ENCODE assay signal across 13 cellular contexts in the genomic region with DNA sequence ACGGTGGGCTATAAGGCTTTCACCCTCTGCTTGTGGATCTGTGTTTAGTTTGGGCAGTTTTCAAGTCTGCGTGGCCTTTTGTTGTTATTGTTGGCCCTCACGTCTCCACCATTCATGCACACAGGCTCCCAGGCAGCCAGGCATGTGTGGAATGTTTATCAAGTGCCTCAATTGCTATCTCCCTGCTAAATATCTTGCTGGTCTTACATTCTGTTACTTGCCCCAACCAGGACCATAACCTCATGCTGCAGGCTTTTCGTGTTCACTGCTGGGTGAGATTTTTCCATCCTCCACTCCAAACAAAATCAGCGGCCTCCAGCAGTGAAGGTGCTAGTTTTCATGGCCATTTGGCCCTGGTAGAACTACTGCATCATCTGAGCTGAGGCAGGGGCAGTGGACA.
DNase-seq lines count a peak whose midpoint lies in the region; ATAC-seq, FAIRE-seq and TF ChIP-seq lines count a peak whose summit lies in the region.
"Had no signal": no experiment of that assay in that cellular context is flagged by ENCODE, and none has a peak within 500 bp of the region (broad histone marks: within the 10 kb centered on the region; RNA-seq: fewer than 3 reads in every experiment).

No MANE protein-coding gene starts in this region.

- TF ChIP-seq EP300 in GM12878 (IDR thresholded peaks at IDR 0.05; ENCODE audit: borderline replicate concordance in 1 of 2, control insufficient read depth in 1 of 2, low read depth in 2 of 2, low read length in 2 of 2) = no peak

- H3K9ac ChIP-seq in GM12878 (ENCODE audit: control insufficient read depth, insufficient read depth, low read length) = no peak overlapping the region

- TF ChIP-seq RAD21 in GM12878 (IDR thresholded peaks at IDR 0.05; ENCODE audit: insufficient read depth, low read depth, low read length) = no peak

- DNase-seq in H7 (peak; percentile 2), GM12878 (ENCODE audit: low read depth, low spot score) (no peak), hepatocyte (ENCODE audit: low spot score) (no peak), osteoblast (ENCODE audit: insufficient read length, low spot score, missing footprints) (no peak), NCI-H1048 (lab: John Stamatoyannopoulos, UW) (no peak), NCI-H2196 (lab: John Stamatoyannopoulos, UW; ENCODE audit: unreplicated experiment) (no peak), AG08395 (ENCODE audit: low spot score) (no peak)
- no peak for DNase-seq in stimulated activated naive B cell treated with anti-CD40 and anti-IgM and Interleukin-4, amounts not matched to agents 10 μg/mL and 1 μg/mL and 100 μg/mL, for 72 hours
- DNase-seq: activated CD8-positive, alpha-beta T cell treated with anti-CD3 and anti-CD28 coated beads, Interleukin-2, amount 10 ng/mL, durations not matched to agents 7 days and 5 days; AML-193; effector CD4-positive, alpha-beta T cell; T-helper 2 cell had no signal

- H2AFZ ChIP-seq in GM12878 (ENCODE audit: control insufficient read depth, low read depth, low read length) (peak overlapping the region; percentile 77), hepatocyte (peak overlapping the region; percentile 31), osteoblast (ENCODE audit: low read length) (no peak overlapping the region)

- H3K27me3 ChIP-seq in H7 (ENCODE audit: control insufficient read depth, insufficient read depth, low read length) = no peaks in the 10 kb centered on the region
- H3K27me3 ChIP-seq in GM12878 (replicated peaks in 1 of 2; ENCODE audit: control insufficient read depth in 2 of 2, insufficient read depth in 2 of 2, low read length in 1 of 2) = no peaks in the 10 kb centered on the region
- H3K27me3 ChIP-seq in hepatocyte = no peaks in the 10 kb centered on the region
- no peaks in the 10 kb centered on the region for H3K27me3 ChIP-seq in osteoblast (ENCODE audit: insufficient read depth, low read length)

- no peaks in the 10 kb centered on the region; the same call in 1 of the 3 replicates for H3K9me3 ChIP-seq in GM12878 (replicated peaks; ENCODE audit: control insufficient read depth, insufficient read depth, low read length)
- no peaks in the 10 kb centered on the region for H3K9me3 ChIP-seq in hepatocyte (ENCODE audit: low read depth)
- H3K9me3 ChIP-seq in osteoblast (ENCODE audit: low read depth, low read length) = no peaks in the 10 kb centered on the region

- H3K4me3 Mint-ChIP-seq in stimulated activated naive B cell treated with anti-CD40 and anti-IgM and Interleukin-4, amounts not matched to agents 10 μg/mL and 1 μg/mL and 100 μg/mL, for 72 hours = no peak overlapping the region
- H3K4me3 Mint-ChIP-seq: activated CD8-positive, alpha-beta T cell treated with anti-CD3 and anti-CD28 coated beads, Interleukin-2, amount 10 ng/mL, durations not matched to agents 7 days and 5 days; activated naive CD4-positive, alpha-beta T cell treated with anti-CD3 and anti-CD28 coated beads, Interleukin-2, amount 50 U/mL, for 24 hours had no signal

- H3K9me2 ChIP-seq in hepatocyte (replicated peaks; ENCODE audit: insufficient read depth) = no peaks in the 10 kb centered on the region

- TF ChIP-seq POLR2A in GM12878 (IDR thresholded peaks at IDR 0.05; ENCODE audit: low read depth, low read length) = no peak

- under 1% methylated on average over 5 of the region's 5 CpGs for WGBS in GM12878 (ENCODE audit: insufficient coverage, insufficient replicate concordance, low lambda C conversion rate, missing lambda C conversion rate)
- 21% methylated on average over 5 of the region's 5 CpGs for WGBS in hepatocyte (ENCODE audit: low lambda C conversion rate, missing lambda C conversion rate)

- no peak for FAIRE-seq in GM12878 (lab: Jason Lieb, UNC)

- H3K79me2 ChIP-seq in GM12878 (ENCODE audit: control insufficient read depth, insufficient read depth, low read length) (no peaks in the 10 kb centered on the region), hepatocyte (no peaks in the 10 kb centered on the region), osteoblast (ENCODE audit: insufficient read depth, low read length) (no peaks in the 10 kb centered on the region)

- no peaks in the 10 kb centered on the region for H3K4me1 Mint-ChIP-seq in stimulated activated naive B cell treated with anti-CD40 and anti-IgM and Interleukin-4, amounts not matched to agents 10 μg/mL and 1 μg/mL and 100 μg/mL, for 72 hours
- H3K4me1 Mint-ChIP-seq: activated naive CD4-positive, alpha-beta T cell treated with anti-CD3 and anti-CD28 coated beads, Interleukin-2, amount 50 U/mL, for 24 hours had no signal

- in situ Hi-C loops in GM12878 (cut with MboI) = no loop called here

- TF ChIP-seq CTCF in GM12878 (IDR thresholded peaks at IDR 0.05 in 2 of 3, conservative IDR thresholded peaks at IDR 0.05 in 1 of 3; ENCODE audit: control insufficient read depth in 2 of 3, extremely low read depth in 1 of 3, insufficient read depth in 1 of 3, low read depth in 3 of 3, low read length in 3 of 3) (no peak), hepatocyte (IDR thresholded peaks at IDR 0.05; ENCODE audit: poor library complexity) (no peak), osteoblast (IDR thresholded peaks at IDR 0.05; ENCODE audit: extremely low read depth, low read depth, low read length) (no peak)

- H4K20me1 ChIP-seq in GM12878 (ENCODE audit: control insufficient read depth, insufficient read depth) (no peaks in the 10 kb centered on the region), hepatocyte (ENCODE audit: insufficient read depth, poor library complexity, severe bottlenecking) (no peaks in the 10 kb centered on the region), osteoblast (ENCODE audit: insufficient read depth, low read length) (no peaks in the 10 kb centered on the region)

- POLR2A ChIA-PET in GM12878 (lab: Charles Lee) = no interaction called here

- H3K4me3 ChIP-seq in H7 (ENCODE audit: insufficient read depth, low read depth, low read length) = no peak overlapping the region
- H3K4me3 ChIP-seq in GM12878 = no peak overlapping the region
- no peak overlapping the region for H3K4me3 ChIP-seq in hepatocyte
- H3K4me3 ChIP-seq in osteoblast (ENCODE audit: insufficient read depth, low read length) = no peak overlapping the region

- intact Hi-C loops in GM12878 (cut with micrococcal nuclease; ENCODE audit: unreplicated experiment) = no loop called here

- H3K36me3 ChIP-seq in H7 (replicated peaks; ENCODE audit: control insufficient read depth, insufficient read depth, low read length) (no peaks in the 10 kb centered on the region), GM12878 (ENCODE audit: control insufficient read depth in 2 of 2, insufficient read depth in 2 of 2, low read length in 1 of 2) (no peaks in the 10 kb centered on the region), hepatocyte (replicated peaks; ENCODE audit: insufficient read depth, low read depth) (no peaks in the 10 kb centered on the region), osteoblast (ENCODE audit: insufficient read depth, low read length) (no peaks in the 10 kb centered on the region)

- CTCF ChIA-PET in GM12878 (lab: Yijun Ruan, JAX) = no interaction called here

- H3K27me3 Mint-ChIP-seq in stimulated activated naive B cell treated with anti-CD40 and anti-IgM and Interleukin-4, amounts not matched to agents 10 μg/mL and 1 μg/mL and 100 μg/mL, for 72 hours = no peaks in the 10 kb centered on the region
- H3K27me3 Mint-ChIP-seq: activated naive CD4-positive, alpha-beta T cell treated with anti-CD3 and anti-CD28 coated beads, Interleukin-2, amount 50 U/mL, for 24 hours had no signal

- H3K4me2 ChIP-seq in GM12878 (ENCODE audit: control insufficient read depth, insufficient read depth) (peak overlapping the region; percentile 13; the same call in 1 of the 2 replicates), hepatocyte (peak overlapping the region; percentile 31), osteoblast (ENCODE audit: insufficient read depth, low read length) (peak overlapping the region; percentile 43)

- no peak overlapping the region for H3K27ac Mint-ChIP-seq in stimulated activated naive B cell treated with anti-CD40 and anti-IgM and Interleukin-4, amounts not matched to agents 10 μg/mL and 1 μg/mL and 100 μg/mL, for 72 hours
- H3K27ac Mint-ChIP-seq: activated CD8-positive, alpha-beta T cell treated with anti-CD3 and anti-CD28 coated beads, Interleukin-2, amount 10 ng/mL, durations not matched to agents 7 days and 5 days; activated naive CD4-positive, alpha-beta T cell treated with anti-CD3 and anti-CD28 coated beads, Interleukin-2, amount 50 U/mL, for 24 hours had no signal

- SMC1A ChIA-PET in GM12878 (lab: Charles Lee; ENCODE audit: uncharacterized antibody, unreplicated experiment) = no interaction called here

- RAD21 ChIA-PET in GM12878 (lab: Charles Lee; ENCODE audit: unreplicated experiment) = interaction anchor here (1.0 kb wide), 1 partner anchor 23 kb away, joined by 3 read pairs; no protein-coding TSS in a partner anchor

- no peak for ATAC-seq in GM12878
- no peak for ATAC-seq in stimulated activated naive B cell treated with anti-CD40 and anti-IgM and Interleukin-4, amounts not matched to agents 10 μg/mL and 1 μg/mL and 100 μg/mL, for 72 hours (replicated peaks)
- ATAC-seq: activated CD8-positive, alpha-beta T cell treated with anti-CD3 and anti-CD28 coated beads, Interleukin-2, amount 10 ng/mL, durations not matched to agents 7 days and 5 days had no signal

- H3K27ac ChIP-seq in GM12878 (ENCODE audit: control insufficient read depth, insufficient read depth) (peak overlapping the region; percentile 46), hepatocyte (no peak overlapping the region), osteoblast (ENCODE audit: low read depth, low read length) (peak overlapping the region; percentile 51)

- H3K9me3 Mint-ChIP-seq in stimulated activated naive B cell treated with anti-CD40 and anti-IgM and Interleukin-4, amounts not matched to agents 10 μg/mL and 1 μg/mL and 100 μg/mL, for 72 hours = peaks cover 7 to 10% of the 10 kb centered on the region in 2 donors

- no TSS peak for BruUV-seq in GM12878 (replicated peaks; lab: Mats Ljungman, UMichigan)

- peaks cover 21% of the 10 kb centered on the region for H3K4me1 ChIP-seq in GM12878 (ENCODE audit: control insufficient read depth, insufficient read depth, low read length)
- no peaks in the 10 kb centered on the region for H3K4me1 ChIP-seq in hepatocyte (ENCODE audit: insufficient read depth)
- peaks cover 4% of the 10 kb centered on the region for H3K4me1 ChIP-seq in osteoblast (ENCODE audit: insufficient read depth, low read length)

- no peaks in the 10 kb centered on the region for H3K36me3 Mint-ChIP-seq in stimulated activated naive B cell treated with anti-CD40 and anti-IgM and Interleukin-4, amounts not matched to agents 10 μg/mL and 1 μg/mL and 100 μg/mL, for 72 hours
- H3K36me3 Mint-ChIP-seq: activated naive CD4-positive, alpha-beta T cell treated with anti-CD3 and anti-CD28 coated beads, Interleukin-2, amount 50 U/mL, for 24 hours had no signal

TF ChIP-seq in GM12878, 131 proteins besides CTCF, POLR2A, EP300 and RAD21 (continues in another document):
- no peak for TF ChIP-seq CBX5 (IDR thresholded peaks at IDR 0.05; ENCODE audit: low read depth)
